ENCODE assay signal across 1 cellular context in the genomic region with DNA sequence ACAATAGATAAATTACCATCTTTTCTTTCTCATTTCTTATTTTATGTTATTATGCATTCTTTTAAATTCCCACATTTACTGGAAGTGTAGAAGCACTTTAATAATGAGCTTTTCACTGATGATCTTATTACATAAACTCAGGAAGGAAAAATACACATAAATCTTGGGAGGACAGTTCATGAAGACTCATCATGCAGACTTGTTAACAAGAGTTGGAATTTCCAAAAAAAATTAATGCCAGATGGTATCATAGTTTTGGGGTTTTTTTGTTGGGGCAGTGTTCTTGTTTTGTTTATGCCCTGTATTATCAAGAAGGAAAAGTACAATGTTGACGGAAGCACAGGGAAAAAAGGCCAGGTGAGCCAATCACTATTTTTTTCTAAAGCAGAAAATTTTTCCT.
TF ChIP-seq lines count a peak whose summit lies in the region.

No MANE protein-coding gene starts in this region.

TF ChIP-seq in SK-N-SH treated with all-trans-retinoic acid at 6 μM for 48 hours, 23 proteins besides CTCF, POLR2A, EP300 and RAD21 (continued from another document):
- no peak for TF ChIP-seq ZFP3 (CRISPR knock-in tag; IDR thresholded peaks at IDR 0.05)
- TF ChIP-seq ZFP30 (CRISPR knock-in tag; IDR thresholded peaks at IDR 0.05): no peak
- no peak for TF ChIP-seq ZC3H10 (CRISPR knock-in tag; IDR thresholded peaks at IDR 0.05)
- no peak for TF ChIP-seq ZNF565 (CRISPR knock-in tag; conservative IDR thresholded peaks at IDR 0.05; ENCODE audit: low read depth)
- TF ChIP-seq CSDC2 (CRISPR knock-in tag; IDR thresholded peaks at IDR 0.05): no peak
- no peak for TF ChIP-seq ISL1 (CRISPR knock-in tag; IDR thresholded peaks at IDR 0.05)
- no peak for TF ChIP-seq TOX (CRISPR knock-in tag; IDR thresholded peaks at IDR 0.05; ENCODE audit: borderline replicate concordance)
- no peak for TF ChIP-seq POU6F1 (CRISPR knock-in tag; IDR thresholded peaks at IDR 0.05; ENCODE audit: borderline replicate concordance, low read depth)
- no peak for TF ChIP-seq SNAI2 (CRISPR knock-in tag; IDR thresholded peaks at IDR 0.05)
